Comparison of ENCODE assay signal across 11 cellular contexts in genomic region chr1:239587066-239587465, GRCh38.
DNase-seq lines count a peak whose midpoint lies in the region; ATAC-seq, FAIRE-seq and TF ChIP-seq lines count a peak whose summit lies in the region.
"Had no signal": no experiment of that assay in that cellular context is flagged by ENCODE, and none has a peak within 500 bp of the region (broad histone marks: within the 10 kb centered on the region; RNA-seq: fewer than 3 reads in every experiment).

No MANE protein-coding gene starts in this region.

- no peaks in the 10 kb centered on the region for H3K36me3 ChIP-seq in GM12878 (ENCODE audit: control insufficient read depth in 2 of 2, insufficient read depth in 2 of 2, low read length in 1 of 2)
- H3K36me3 ChIP-seq: neutrophil had no signal

- TF ChIP-seq RAD21 in GM12878 (IDR thresholded peaks at IDR 0.05; ENCODE audit: insufficient read depth, low read depth, low read length), result no peak

- no peak overlapping the region for H3K4me3 ChIP-seq in GM12878

- WGBS in GM12878 (ENCODE audit: insufficient coverage, insufficient replicate concordance, low lambda C conversion rate, missing lambda C conversion rate), result 13% methylated on average over 8 of the region's 8 CpGs

- H3K9ac ChIP-seq in GM12878 (ENCODE audit: control insufficient read depth, insufficient read depth, low read length), result no peak overlapping the region

- POLR2A ChIA-PET in GM12878 (lab: Charles Lee), result interaction anchor here (0.5 kb wide), 1 partner anchor 156 kb away, joined by 4 read pairs; no protein-coding TSS in a partner anchor

- H2AFZ ChIP-seq in GM12878 (ENCODE audit: control insufficient read depth, low read depth, low read length), result no peak overlapping the region

- H3K27me3 ChIP-seq in GM12878 (replicated peaks in 1 of 2; ENCODE audit: control insufficient read depth in 2 of 2, insufficient read depth in 2 of 2, low read length in 1 of 2), result no peaks in the 10 kb centered on the region
- H3K27me3 ChIP-seq: neutrophil had no signal

- H3K79me2 ChIP-seq in GM12878 (ENCODE audit: control insufficient read depth, insufficient read depth, low read length), result no peaks in the 10 kb centered on the region

- in situ Hi-C loops in GM12878 (cut with MboI), result no loop called here

- no peak for TF ChIP-seq EP300 in GM12878 (IDR thresholded peaks at IDR 0.05; ENCODE audit: borderline replicate concordance in 1 of 2, control insufficient read depth in 1 of 2, low read depth in 2 of 2, low read length in 2 of 2)

- RAD21 ChIA-PET in GM12878 (lab: Charles Lee; ENCODE audit: unreplicated experiment), result interaction anchor here (0.6 kb wide), 1 partner anchor 179 kb away, joined by 3 read pairs; no protein-coding TSS in a partner anchor

- CTCF ChIA-PET in GM12878 (lab: Yijun Ruan, JAX), result no interaction called here

- no peak for TF ChIP-seq CTCF in GM12878 (IDR thresholded peaks at IDR 0.05 in 2 of 3, conservative IDR thresholded peaks at IDR 0.05 in 1 of 3; ENCODE audit: control insufficient read depth in 2 of 3, extremely low read depth in 1 of 3, insufficient read depth in 1 of 3, low read depth in 3 of 3, low read length in 3 of 3)

- no peaks in the 10 kb centered on the region for H4K20me1 ChIP-seq in GM12878 (ENCODE audit: control insufficient read depth, insufficient read depth)

- H3K27ac ChIP-seq in GM12878 (ENCODE audit: control insufficient read depth, insufficient read depth), result no peak overlapping the region
- H3K27ac ChIP-seq: neutrophil had no signal

- BruUV-seq in GM12878 (replicated peaks; lab: Mats Ljungman, UMichigan), result no TSS peak

- no peak overlapping the region for H3K4me2 ChIP-seq in GM12878 (ENCODE audit: control insufficient read depth, insufficient read depth)

- no peaks in the 10 kb centered on the region for H3K4me1 ChIP-seq in GM12878 (ENCODE audit: control insufficient read depth, insufficient read depth, low read length)

- no peak for FAIRE-seq in GM12878 (lab: Jason Lieb, UNC)

- no peaks in the 10 kb centered on the region for H3K9me3 ChIP-seq in GM12878 (replicated peaks; ENCODE audit: control insufficient read depth, insufficient read depth, low read length)
- H3K9me3 ChIP-seq: neutrophil had no signal

- DNase-seq in activated T-cell treated with anti-CD3 and anti-CD28 coated beads for 1 hour (ENCODE audit: low read depth) (peak; percentile 0), activated T-cell treated with anti-CD3 and anti-CD28 coated beads for 4 hours (no peak), UCSD-AML1 (lab: John Stamatoyannopoulos, UW; ENCODE audit: unreplicated experiment) (peak; percentile 43), GM12878 (ENCODE audit: low read depth, low spot score) (no peak), kidney tubule cell (ENCODE audit: low spot score) (no peak)
- DNase-seq in stimulated activated CD8-positive, alpha-beta memory T cell treated with anti-CD3 and anti-CD28 coated beads, Interleukin-4, amount 100 ng/mL, for 48 hours, result peak; percentile 31
- DNase-seq: GDM1, NCI-H1092 treated with DMSO at 0.1 percent for 48 hours had no signal

- intact Hi-C loops in GM12878 (cut with micrococcal nuclease; ENCODE audit: unreplicated experiment), result no loop called here

- ATAC-seq in GM12878, result peak; percentile 65
- ATAC-seq in GM18873 (IDR thresholded peaks at IDR 0.05; ENCODE audit: low FRiP score, unreplicated experiment), result no peak
- no peak for ATAC-seq in HG03159 (IDR thresholded peaks at IDR 0.05; ENCODE audit: unreplicated experiment)

- SMC1A ChIA-PET in GM12878 (lab: Charles Lee; ENCODE audit: uncharacterized antibody, unreplicated experiment), result interaction anchor here (0.9 kb wide), 1 partner anchor 9 kb away, joined by 4 read pairs; no protein-coding TSS in a partner anchor

- no peak for TF ChIP-seq POLR2A in GM12878 (IDR thresholded peaks at IDR 0.05; ENCODE audit: low read depth, low read length)

TF ChIP-seq in GM12878, 131 proteins besides CTCF, POLR2A, EP300 and RAD21:
- TF ChIP-seq ZNF384 (IDR thresholded peaks at IDR 0.05; ENCODE audit: borderline replicate concordance, low read depth, low read length) (no peak), CREM (IDR thresholded peaks at IDR 0.05; ENCODE audit: low read depth) (no peak), JUNB (IDR thresholded peaks at IDR 0.05) (no peak), STAT1 (conservative IDR thresholded peaks at IDR 0.05) (no peak), SUZ12 (IDR thresholded peaks at IDR 0.05; ENCODE audit: unreplicated experiment) (no peak), EZH2 (IDR thresholded peaks at IDR 0.05; ENCODE audit: borderline replicate concordance, control insufficient read depth, low read depth, low read length) (no peak), FOXM1 (IDR thresholded peaks at IDR 0.05; ENCODE audit: low read depth, low read length) (no peak), RBBP5 (conservative IDR thresholded peaks at IDR 0.05) (no peak), ZSCAN29 (IDR thresholded peaks at IDR 0.05) (no peak), ZBTB11 (CRISPR knock-in tag; IDR thresholded peaks at IDR 0.05) (no peak)

Comparison
In these comparisons a context has a peak if more than half of its experiments do, and no peak if none do; other contexts are left out.
1. DNase-seq: peak in activated T-cell treated with anti-CD3 and anti-CD28 coated beads for 1 hour (single experiment), UCSD-AML1 (single experiment) and stimulated activated CD8-positive, alpha-beta memory T cell treated with anti-CD3 and anti-CD28 coated beads, Interleukin-4, amount 100 ng/mL, for 48 hours (single experiment); none in activated T-cell treated with anti-CD3 and anti-CD28 coated beads for 4 hours (single experiment), GM12878 (single experiment) and kidney tubule cell (single experiment).